In genomic region chr11:72751293-72752087, GRCh38 we compare ENCODE assay signal across 8 cellular contexts. TPM values are rescaled to one million over a fixed set of nuclear protein-coding genes. Genes with fewer than 3 reads are reported as not detected.
DNase-seq lines count a peak whose midpoint lies in the region; ATAC-seq, FAIRE-seq and TF ChIP-seq lines count a peak whose summit lies in the region.

No MANE protein-coding gene starts in this region.

- no peaks in the 10 kb centered on the region for H3K9me3 ChIP-seq in SJSA1 (replicated peaks)
- no peaks in the 10 kb centered on the region for H3K9me3 ChIP-seq in sigmoid colon

- H3K27ac ChIP-seq in SJSA1: 0 out of 2 replicates have a peak overlapping the region, but pooled peaks have one; percentile 71
- H3K27ac ChIP-seq in sigmoid colon: peak overlapping the region; percentile 20 to 68 (median 64)

- H3K4me3 ChIP-seq in SJSA1 (peak overlapping the region; percentile 66), fibroblast of pulmonary artery (replicated peaks; ENCODE audit: low read depth, low read length) (peak overlapping the region; percentile 80), sigmoid colon (peak overlapping the region; percentile 64 to 77 (median 70))

- no peak for TF ChIP-seq CTCF in fibroblast of pulmonary artery (IDR thresholded peaks at IDR 0.05; ENCODE audit: low read length, missing control alignments)
- TF ChIP-seq CTCF in sigmoid colon (IDR thresholded peaks at IDR 0.05): no peak

- ATAC-seq in HG02870 (IDR thresholded peaks at IDR 0.05; ENCODE audit: unreplicated experiment): no peak

- peaks cover 15% of the 10 kb centered on the region for H3K4me1 ChIP-seq in SJSA1 (replicated peaks)
- peaks cover 0 to 41% (median 27%) of the 10 kb centered on the region in 4 donors for H3K4me1 ChIP-seq in sigmoid colon

- WGBS in sigmoid colon, 2 donors: 18 to 30% methylated on average over 18 of the region's 18 CpGs

- DNase-seq in NCI-H748 (lab: John Stamatoyannopoulos, UW; ENCODE audit: unreplicated experiment) (peak; percentile 43), NCI-H748 treated with DMSO at 0.1 percent for 48 hours (lab: John Stamatoyannopoulos, UW) (no peak), SJSA1 (ENCODE audit: low read depth in 1 of 2, low spot score in 2 of 2) (no peak), fibroblast of pulmonary artery (ENCODE audit: low read depth) (no peak), sigmoid colon (no peak), GM12892 (ENCODE audit: insufficient read length) (no peak), SKM-1 (lab: John Stamatoyannopoulos, UW; ENCODE audit: unreplicated experiment) (no peak)

- TF ChIP-seq EP300 in sigmoid colon (IDR thresholded peaks at IDR 0.05): no peak

- TF ChIP-seq POLR2A in sigmoid colon (IDR thresholded peaks at IDR 0.05) (no peak), GM12892 (IDR thresholded peaks at IDR 0.05; ENCODE audit: low read depth, low read length) (no peak)

- H3K36me3 ChIP-seq in SJSA1 (no peaks in the 10 kb centered on the region), sigmoid colon (no peaks in the 10 kb centered on the region)

- H3K27me3 ChIP-seq in SJSA1 (replicated peaks) (no peaks in the 10 kb centered on the region), sigmoid colon (no peaks in the 10 kb centered on the region)

- intact Hi-C loops in sigmoid colon (cut with DNase I): loop anchor here (2.0 kb wide), 1 partner anchor 41 kb away; no protein-coding TSS in a partner anchor

- FAIRE-seq in GM12892 (lab: Jason Lieb, UNC): no peak

RNA-seq across cellular contexts. Expression of gene ARAP1, which starts 0.7 kb away (rescaled TPM):
- 26.4 and 31.0 TPM in 2 replicates for total RNA-seq in SJSA1 (2014; rRNA removed; shearing (Covaris generic))
- 100 to 1,000 TPM in 1 of 4 donors, 10 to 100 TPM in 3; 56.5 to 135 (median 70.0) TPM for total RNA-seq in sigmoid colon
- polyA plus RNA-seq in sigmoid colon: 10 to 100 TPM; 31.9 to 81.7 (median 34.2) TPM
- polyA plus RNA-seq in GM12892 (2012; ENCODE audit: missing spikeins): 48.4 TPM

RNA-seq across cellular contexts. Expression of gene STARD10, which starts 42.4 kb away (rescaled TPM):
- total RNA-seq in SJSA1 (2014; rRNA removed; shearing (Covaris generic)): 10.8 and 13.2 TPM in 2 replicates
- total RNA-seq in sigmoid colon: 10 to 100 TPM; 29.9 to 60.1 (median 43.9) TPM
- 100 to 1,000 TPM; 286 to 900 (median 781) TPM for polyA plus RNA-seq in sigmoid colon
- polyA plus RNA-seq in GM12892 (2012; ENCODE audit: missing spikeins): 24.3 TPM
